8 cellular contexts compared by ENCODE assay signal in the genomic region with DNA sequence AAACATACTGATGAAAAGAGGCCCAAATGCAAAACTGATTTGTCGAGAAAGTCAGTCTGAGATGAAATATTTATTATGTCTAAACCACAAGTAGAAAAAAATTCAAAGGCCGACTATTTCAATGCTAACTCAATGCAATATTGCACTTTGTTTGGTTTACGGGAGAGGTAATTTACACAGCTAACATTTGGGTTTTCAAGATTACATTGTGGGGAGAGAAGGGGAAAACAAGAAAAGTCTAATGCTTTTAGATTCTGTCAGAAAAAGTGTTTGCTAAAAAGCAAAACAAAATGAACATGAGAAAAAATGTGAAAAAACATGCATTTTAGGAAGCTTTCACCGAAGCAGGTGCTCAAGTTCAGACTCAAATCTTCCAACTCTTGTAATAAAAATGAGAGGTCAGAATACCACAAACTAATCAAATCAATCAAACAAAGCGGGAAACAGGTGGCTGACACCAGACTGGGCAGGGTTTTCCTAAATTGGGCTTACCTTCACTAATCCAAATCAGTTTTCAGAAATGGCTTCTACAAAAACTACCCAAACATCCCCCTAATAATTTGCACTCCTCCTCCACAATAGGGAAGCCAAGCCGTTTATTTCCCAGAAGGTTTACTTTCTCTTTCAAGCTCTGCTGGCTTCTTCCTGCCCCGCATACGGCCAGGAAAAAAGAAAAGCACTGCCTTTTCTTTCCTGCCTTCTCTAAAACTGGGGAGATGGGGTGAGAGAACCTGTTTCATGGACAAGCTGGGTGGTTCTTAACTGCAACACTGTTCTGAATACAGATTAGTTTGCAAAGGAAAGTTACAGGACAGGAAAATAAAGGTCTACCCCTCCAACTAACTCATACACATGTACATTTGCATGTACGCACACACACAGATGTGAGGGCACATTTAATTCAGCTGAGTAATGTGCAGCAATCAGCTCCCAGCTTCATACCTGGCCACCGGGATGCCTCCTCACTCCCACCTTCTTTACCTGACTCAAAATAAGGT. TPM values are rescaled to one million over a fixed set of nuclear protein-coding genes. Genes with fewer than 3 reads are reported as not detected.
DNase-seq lines count a peak whose midpoint lies in the region; ATAC-seq and TF ChIP-seq lines count a peak whose summit lies in the region.

No MANE protein-coding gene starts in this region.

- H3K27me3 Mint-ChIP-seq in endodermal cell (ENCODE audit: insufficient read depth), result peaks cover 52% of the 10 kb centered on the region
- H3K27me3 Mint-ChIP-seq in natural killer cell (ENCODE audit: low read depth in 2 of 2), result no peaks in the 10 kb centered on the region

- no peaks in the 10 kb centered on the region for H3K9me2 ChIP-seq in OCI-LY1 (ENCODE audit: low read depth, low read length)

- TF ChIP-seq CTCF in GM12865 (IDR thresholded peaks at IDR 0.05; ENCODE audit: insufficient read depth, low read depth, low read length, missing control alignments), result no peak
- no peak for TF ChIP-seq CTCF in OCI-LY1 (IDR thresholded peaks at IDR 0.05; ENCODE audit: low read length)
- TF ChIP-seq CTCF in endodermal cell (conservative IDR thresholded peaks at IDR 0.05), result no peak
- no peak for TF ChIP-seq CTCF in natural killer cell (IDR thresholded peaks at IDR 0.05)

- ATAC-seq in natural killer cell (peak; percentile 58 to 76 (median 60)), GM19035 (IDR thresholded peaks at IDR 0.05; ENCODE audit: unreplicated experiment) (no peak)

- H3K4me1 Mint-ChIP-seq in endodermal cell (peaks cover 29% of the 10 kb centered on the region), natural killer cell (peaks cover 47 to 57% of the 10 kb centered on the region in 2 donors)

- H2AFZ ChIP-seq in OCI-LY1 (ENCODE audit: low read length), result no peak overlapping the region

- H3K4me3 Mint-ChIP-seq in endodermal cell, result no peak overlapping the region
- H3K4me3 Mint-ChIP-seq in natural killer cell, result peak overlapping the region; percentile 83

- DNase-seq in GM12865 (ENCODE audit: low read depth), result peak; percentile 72
- DNase-seq in endodermal cell, result no peak
- DNase-seq in natural killer cell, result no peak
- no peak for DNase-seq in superior temporal gyrus (ENCODE audit: extremely low spot score)
- no peak for DNase-seq in NOMO-1 treated with DMSO at 0.1 percent for 48 hours (lab: John Stamatoyannopoulos, UW; ENCODE audit: unreplicated experiment)
- no peak for DNase-seq in NCI-H1694 treated with DMSO at 0.1 percent for 48 hours (lab: John Stamatoyannopoulos, UW)

- H3K36me3 Mint-ChIP-seq in endodermal cell (ENCODE audit: low read depth) (no peaks in the 10 kb centered on the region), natural killer cell (no peaks in the 10 kb centered on the region)

- no peaks in the 10 kb centered on the region for H3K9me3 ChIP-seq in OCI-LY1 (ENCODE audit: low read length)
- no peaks in the 10 kb centered on the region for H3K9me3 ChIP-seq in endodermal cell (ENCODE audit: control insufficient read depth, low read length)

- intact Hi-C loops in natural killer cell (cut with micrococcal nuclease), result no loop called here

- peaks cover 4% of the 10 kb centered on the region for H3K4me1 ChIP-seq in OCI-LY1 (ENCODE audit: insufficient read depth, low read length, severe bottlenecking)
- H3K4me1 ChIP-seq in endodermal cell (ENCODE audit: control insufficient read depth, insufficient read depth, low read length), result no peaks in the 10 kb centered on the region

- WGBS in endodermal cell (ENCODE audit: insufficient coverage in 1 of 2, insufficient read length in 1 of 2), 2 experiments, result 74 to 83% methylated on average over 8 to 10 of the region's 10 CpGs

- H3K27ac Mint-ChIP-seq in endodermal cell (peak overlapping the region; percentile 58), natural killer cell (peak overlapping the region; percentile 72 to 73)

- H3K27me3 ChIP-seq in OCI-LY1 (ENCODE audit: insufficient read depth, low read length) (no peaks in the 10 kb centered on the region), endodermal cell (ENCODE audit: control insufficient read depth, insufficient read depth, low read length, poor library complexity, severe bottlenecking) (peaks cover 65% of the 10 kb centered on the region)

- no peaks in the 10 kb centered on the region for H3F3A ChIP-seq in OCI-LY1 (ENCODE audit: insufficient read depth, low read length)

- H3K36me3 ChIP-seq in OCI-LY1 (ENCODE audit: insufficient read depth, low read length) (no peaks in the 10 kb centered on the region), endodermal cell (ENCODE audit: control insufficient read depth, insufficient read depth, low read length) (no peaks in the 10 kb centered on the region)

- H3K4me3 ChIP-seq in GM12865 (ENCODE audit: low read depth, low read length) (peak overlapping the region; percentile 54), OCI-LY1 (ENCODE audit: low read depth, low read length, poor library complexity, severe bottlenecking) (no peak overlapping the region), endodermal cell (ENCODE audit: low read length) (no peak overlapping the region)

- no peak overlapping the region for H3K9ac ChIP-seq in OCI-LY1 (ENCODE audit: low read length)
- H3K9ac ChIP-seq in endodermal cell (ENCODE audit: extremely low read depth, low read length, poor library complexity, severe bottlenecking), result no peak overlapping the region

- H3K27ac ChIP-seq in OCI-LY1 (ENCODE audit: low read depth, low read length, poor library complexity, severe bottlenecking) (no peak overlapping the region), endodermal cell (ENCODE audit: low read depth, low read length) (no peak overlapping the region)

- H3K79me2 ChIP-seq in OCI-LY1 (ENCODE audit: insufficient read depth, low read length), result no peaks in the 10 kb centered on the region

- H3K9me3 Mint-ChIP-seq in endodermal cell, result no peaks in the 10 kb centered on the region
- H3K9me3 Mint-ChIP-seq in natural killer cell, result no peaks in the 10 kb centered on the region

- no peaks in the 10 kb centered on the region for H4K20me1 ChIP-seq in OCI-LY1 (ENCODE audit: insufficient read depth, low read length)

- peak overlapping the region; percentile 33; the same call in 1 of the 2 replicates for H3K4me2 ChIP-seq in OCI-LY1 (ENCODE audit: low read length)

RNA-seq across cellular contexts. Expression of gene STAT3, which starts 9.3 kb away (rescaled TPM):
- total RNA-seq in endodermal cell, result 10 to 100 TPM; 27.5 to 32.4 TPM
- 37.5 TPM for polyA plus RNA-seq in endodermal cell (2013, experiment 1 of 2)
- polyA plus RNA-seq in endodermal cell (2013, experiment 2 of 2), result 40.2 TPM
- 100 to 1,000 TPM; 190 to 246 (median 206) TPM for total RNA-seq in natural killer cell

RNA-seq across cellular contexts. Expression of gene CAVIN1, which starts 44.2 kb away (rescaled TPM):
- total RNA-seq in endodermal cell (1 to 10 TPM in 1 of 2 donors, under 1 TPM in 1; 0.51 to 3.1 TPM), natural killer cell (under 1 TPM in 2 of 3 donors, not detected in 1; 0.11 to 0.20 TPM)
- polyA plus RNA-seq in endodermal cell (2013, experiment 1 of 2), result 8.4 TPM
- 8.2 TPM for polyA plus RNA-seq in endodermal cell (2013, experiment 2 of 2)

Comparison
In these comparisons a context has a peak if more than half of its experiments do, and no peak if none do; other contexts are left out.
1. RNA of gene STAT3, which starts 9.3 kb away (total RNA-seq): 190 to 246 TPM in natural killer cell; 27.5 to 32.4 TPM in endodermal cell; every median in the first group is over 4 times any median in the second.